9 cellular contexts compared by ENCODE assay signal in the genomic region with DNA sequence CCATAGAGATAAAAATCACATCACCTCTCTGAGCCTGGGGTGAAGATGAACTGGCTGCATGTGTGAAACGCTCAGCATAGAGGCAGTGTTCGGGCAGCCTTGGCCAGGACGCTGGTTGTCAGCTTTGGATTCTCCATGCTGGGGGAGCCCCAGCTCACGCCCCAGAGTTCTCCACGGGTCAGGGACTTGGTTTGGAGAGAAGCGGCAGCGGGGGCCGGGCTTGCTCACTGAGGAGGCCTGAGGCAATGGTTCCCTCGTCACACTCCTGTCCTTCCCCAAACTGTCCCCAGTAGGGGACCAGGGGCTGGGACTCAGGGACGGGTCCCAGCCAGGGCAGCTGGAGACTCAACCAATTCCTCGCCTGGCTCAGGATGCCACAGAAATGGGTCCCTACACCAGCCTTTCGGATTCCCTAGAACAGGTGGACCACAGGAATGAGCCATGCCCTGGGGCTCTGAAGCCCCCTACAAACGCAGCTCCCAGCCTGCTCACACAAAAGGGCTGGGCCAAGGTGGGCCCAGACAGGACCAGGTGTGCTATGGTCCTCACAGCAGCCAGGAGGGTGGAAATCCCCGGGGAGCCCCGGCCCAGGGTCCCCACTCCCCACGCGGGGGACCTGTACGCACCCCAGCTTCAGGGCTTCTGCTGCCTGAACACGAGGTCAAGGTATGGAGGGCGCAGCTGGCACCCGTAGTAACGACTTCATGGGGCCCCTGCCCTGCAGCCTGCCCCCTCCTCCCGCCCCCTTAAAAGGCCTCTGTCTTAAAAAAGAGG. TPM values are rescaled to one million over a fixed set of nuclear protein-coding genes. Genes with fewer than 3 reads are reported as not detected.
DNase-seq lines count a peak whose midpoint lies in the region; ATAC-seq, FAIRE-seq and TF ChIP-seq lines count a peak whose summit lies in the region.
"Had no signal": no experiment of that assay in that cellular context is flagged by ENCODE, and none has a peak within 500 bp of the region (broad histone marks: within the 10 kb centered on the region; RNA-seq: fewer than 3 reads in every experiment).

No MANE protein-coding gene starts in this region.

- peak overlapping the region; percentile 49 for H3K27ac Mint-ChIP-seq in HFFc6
- H3K27ac Mint-ChIP-seq in activated naive CD8-positive, alpha-beta T cell treated with anti-CD3 and anti-CD28 coated beads for 36 hours = no peak overlapping the region

- H3K4me3 Mint-ChIP-seq in HFFc6 = peak overlapping the region; percentile 82
- H3K4me3 Mint-ChIP-seq in activated naive CD8-positive, alpha-beta T cell treated with anti-CD3 and anti-CD28 coated beads for 36 hours = peak overlapping the region; percentile 65

- WGBS in small intestine, 3 donors = 37 to 44% (median 38%) methylated on average over 22 to 23 of the region's 23 CpGs

- H3K4me3 ChIP-seq in iPS-11a (ENCODE audit: low read depth, low read length) (peak overlapping the region; percentile 42), small intestine (ENCODE audit: low read depth in 1 of 2, low read length in 2 of 2) (peak overlapping the region; percentile 87 to 92)

- H3K36me3 ChIP-seq in small intestine (ENCODE audit: control insufficient read depth in 2 of 2, insufficient read depth in 2 of 2, low read length in 2 of 2) = no peaks in the 10 kb centered on the region

- no peak for ATAC-seq in GM18517 (IDR thresholded peaks at IDR 0.05; ENCODE audit: unreplicated experiment)
- ATAC-seq in HG02642 (IDR thresholded peaks at IDR 0.05; ENCODE audit: poor library complexity, unreplicated experiment) = no peak
- no peak for ATAC-seq in activated CD4-positive, CD25-positive, alpha-beta regulatory T cell treated with anti-CD3 and anti-CD28 coated beads, Interleukin-2, amount 50 U/mL, for 24 hours

- FAIRE-seq in small intestine (lab: Jason Lieb, UNC) = no peak

- peak overlapping the region in 1 of 2 donors; percentile 17 for H3K27ac ChIP-seq in small intestine (ENCODE audit: low read depth in 1 of 2, low read length in 1 of 2)

- H3K4me1 ChIP-seq in small intestine (ENCODE audit: control insufficient read depth in 2 of 2, insufficient read depth in 1 of 2, low read depth in 1 of 2, low read length in 1 of 2) = peaks cover 1 to 10% of the 10 kb centered on the region in 2 donors

- no peaks in the 10 kb centered on the region for H3K36me3 Mint-ChIP-seq in HFFc6 (ENCODE audit: low read depth)
- no peaks in the 10 kb centered on the region for H3K36me3 Mint-ChIP-seq in activated naive CD8-positive, alpha-beta T cell treated with anti-CD3 and anti-CD28 coated beads for 36 hours

- TF ChIP-seq CTCF in HFFc6 (IDR thresholded peaks at IDR 0.05) = no peak

- H3K4me1 Mint-ChIP-seq in HFFc6 (ENCODE audit: low read depth) = 0 out of 2 replicates have a peak, but pooled peaks cover 4% of the 10 kb centered on the region
- peaks cover 1% of the 10 kb centered on the region for H3K4me1 Mint-ChIP-seq in activated naive CD8-positive, alpha-beta T cell treated with anti-CD3 and anti-CD28 coated beads for 36 hours

- no peaks in the 10 kb centered on the region; the same call in 1 of the 2 replicates for H3K27me3 Mint-ChIP-seq in HFFc6 (ENCODE audit: insufficient read depth)
- no peaks in the 10 kb centered on the region for H3K27me3 Mint-ChIP-seq in activated naive CD8-positive, alpha-beta T cell treated with anti-CD3 and anti-CD28 coated beads for 36 hours

- no peaks in the 10 kb centered on the region for H3K9me3 ChIP-seq in small intestine (ENCODE audit: control insufficient read depth, low read depth)

- no peaks in the 10 kb centered on the region for H3K9me3 Mint-ChIP-seq in HFFc6
- no peaks in the 10 kb centered on the region for H3K9me3 Mint-ChIP-seq in activated naive CD8-positive, alpha-beta T cell treated with anti-CD3 and anti-CD28 coated beads for 36 hours

- DNase-seq in HFFc6 (no peak), small intestine (no peak), NCI-H2081 treated with DMSO at 0.1 percent for 48 hours (lab: John Stamatoyannopoulos, UW) (no peak)
- peak; percentile 2 for DNase-seq in activated naive CD8-positive, alpha-beta T cell treated with anti-CD3 and anti-CD28 coated beads for 36 hours
- DNase-seq: NCI-H526 treated with DMSO at 0.1 percent for 48 hours had no signal

- no peaks in the 10 kb centered on the region for H3K27me3 ChIP-seq in small intestine (ENCODE audit: control insufficient read depth in 2 of 2, insufficient read depth in 2 of 2, low read length in 2 of 2)

RNA-seq across cellular contexts. Expression of a gene that starts 1.4 kb away (rescaled TPM):
- total RNA-seq in HFFc6 (2021; fragmentation: NEBNext Ultra II Directional; extraction: Animal tissue kit (Norgen Biotek cat#: 25700)) = 10 to 100 TPM; 56.5 to 81.8 (median 60.3) TPM
- total RNA-seq in activated naive CD8-positive, alpha-beta T cell treated with anti-CD3 and anti-CD28 coated beads for 36 hours = 1 to 10 TPM in 1 of 2 experiments, under 1 TPM in 1; 0.78 to 1.2 TPM
- polyA plus RNA-seq in small intestine = 10 to 100 TPM; 24.0 to 33.9 (median 31.5) TPM

RNA-seq across cellular contexts. Expression of a gene that starts 18.6 kb away (rescaled TPM):
- total RNA-seq in HFFc6 (2021; fragmentation: NEBNext Ultra II Directional; extraction: Animal tissue kit (Norgen Biotek cat#: 25700)) = 10 to 100 TPM in 2 of 6 experiments, 1 to 10 TPM in 4; 6.9 to 10.8 (median 8.6) TPM
- total RNA-seq in activated naive CD8-positive, alpha-beta T cell treated with anti-CD3 and anti-CD28 coated beads for 36 hours = 10 to 100 TPM; 23.6 to 23.7 TPM
- polyA plus RNA-seq in small intestine = 1 to 10 TPM; 4.0 to 5.9 (median 4.3) TPM

RNA-seq across cellular contexts. Expression of a gene that starts 18.6 kb away (rescaled TPM):
- 1 to 10 TPM; 1.5 to 3.4 (median 2.2) TPM for total RNA-seq in HFFc6 (2021; fragmentation: NEBNext Ultra II Directional; extraction: Animal tissue kit (Norgen Biotek cat#: 25700))
- 1 to 10 TPM in 1 of 2 experiments, under 1 TPM in 1; 0.92 to 1.0 TPM for total RNA-seq in activated naive CD8-positive, alpha-beta T cell treated with anti-CD3 and anti-CD28 coated beads for 36 hours
- 1 to 10 TPM in 1 of 3 donors, under 1 TPM in 2; 0.89 to 2.2 (median 0.98) TPM for polyA plus RNA-seq in small intestine

Comparison
In these comparisons a context has a peak if more than half of its experiments do, and no peak if none do; other contexts are left out.
1. RNA of a gene that starts 1.4 kb away (total RNA-seq): 56.5 to 81.8 TPM in HFFc6; 0.78 to 1.2 TPM in activated naive CD8-positive, alpha-beta T cell treated with anti-CD3 and anti-CD28 coated beads for 36 hours; every median in the first group is over 10 times any median in the second.